ENCODE assay signal across 8 cellular contexts in the genomic region with DNA sequence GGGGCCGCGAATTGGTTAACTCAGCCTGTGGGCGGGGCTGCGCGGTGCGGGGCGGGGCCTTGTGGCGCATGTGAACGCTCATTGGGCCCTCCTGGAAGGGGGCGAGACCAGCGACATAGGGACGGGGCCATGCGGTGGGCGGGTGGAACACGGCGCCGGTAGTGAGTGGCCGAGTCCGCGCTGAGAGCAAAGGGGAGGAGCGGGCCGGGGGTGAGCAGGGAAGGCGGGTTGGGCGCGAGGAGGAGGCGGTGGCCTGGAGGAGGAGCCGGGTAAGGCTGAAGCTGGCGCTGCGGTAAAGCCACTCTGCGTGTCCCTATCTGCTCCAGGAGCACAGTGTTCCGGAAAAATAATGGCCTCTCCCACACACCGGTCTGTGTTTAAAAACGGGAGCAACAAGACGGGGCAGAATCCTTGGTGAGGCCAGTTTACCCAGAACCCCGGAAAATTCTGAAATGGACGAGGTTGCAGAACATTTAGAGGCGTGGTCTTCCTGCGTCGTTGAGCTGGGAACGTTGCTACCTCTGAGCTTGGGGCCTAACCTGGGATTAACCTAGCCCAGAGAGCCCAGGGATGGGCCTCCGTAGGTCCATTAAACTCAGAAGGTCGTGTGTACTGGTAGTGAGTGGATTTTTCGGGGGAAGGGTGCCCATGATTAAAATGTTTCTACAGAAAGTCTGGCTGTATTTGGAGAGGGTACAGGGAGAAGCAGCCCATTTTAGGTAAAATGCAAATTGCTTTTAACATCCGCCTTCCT. TPM values are rescaled to one million over a fixed set of nuclear protein-coding genes. Genes with fewer than 3 reads are reported as not detected.
DNase-seq lines count a peak whose midpoint lies in the region; ATAC-seq and TF ChIP-seq lines count a peak whose summit lies in the region.

No MANE protein-coding gene starts in this region.

- H3K27me3 Mint-ChIP-seq in nephron progenitor cell (ENCODE audit: low read depth, poor library complexity): peaks cover 9% of the 10 kb centered on the region
- no peaks in the 10 kb centered on the region for H3K27me3 Mint-ChIP-seq in stimulated activated naive CD8-positive, alpha-beta T cell treated with anti-CD3 and anti-CD28 coated beads, Interleukin-15, Interleukin-2, amounts not matched to agents 100 ng/mL and 50 ng/mL, for 24 hours

- no peaks in the 10 kb centered on the region for H3K9me3 ChIP-seq in Loucy (ENCODE audit: insufficient read depth, low read depth, low read length)
- no peaks in the 10 kb centered on the region for H3K9me3 ChIP-seq in RWPE2 (ENCODE audit: severe bottlenecking)

- H3K9ac ChIP-seq in Loucy (ENCODE audit: low read depth, low read length, poor library complexity, severe bottlenecking): peak overlapping the region; percentile 77

- peaks cover 22% of the 10 kb centered on the region for H3K79me2 ChIP-seq in Loucy (ENCODE audit: insufficient read depth, low read length)

- no peaks in the 10 kb centered on the region for H3K9me2 ChIP-seq in Loucy (replicated peaks; ENCODE audit: low read depth, low read length)

- peak overlapping the region; percentile 96 for H3K4me3 Mint-ChIP-seq in nephron progenitor cell
- peak overlapping the region; percentile 94 for H3K4me3 Mint-ChIP-seq in stimulated activated naive CD8-positive, alpha-beta T cell treated with anti-CD3 and anti-CD28 coated beads, Interleukin-15, Interleukin-2, amounts not matched to agents 100 ng/mL and 50 ng/mL, for 24 hours

- peak overlapping the region; percentile 82 for H3K4me3 ChIP-seq in H7 (ENCODE audit: insufficient read depth, low read depth, low read length)
- H3K4me3 ChIP-seq in Loucy (ENCODE audit: low read length, poor library complexity, severe bottlenecking): peak overlapping the region; percentile 83
- peak overlapping the region; percentile 45 for H3K4me3 ChIP-seq in RWPE2 (ENCODE audit: severe bottlenecking)
- H3K4me3 ChIP-seq in fibroblast of pulmonary artery (replicated peaks; ENCODE audit: low read depth, low read length): peak overlapping the region; percentile 78

- H3K27me3 ChIP-seq in H7 (ENCODE audit: control insufficient read depth, insufficient read depth, low read length): no peaks in the 10 kb centered on the region
- no peaks in the 10 kb centered on the region for H3K27me3 ChIP-seq in Loucy (ENCODE audit: insufficient read depth, low read length, poor library complexity, severe bottlenecking)
- no peaks in the 10 kb centered on the region for H3K27me3 ChIP-seq in RWPE2 (ENCODE audit: insufficient read depth, poor library complexity, severe bottlenecking)

- H2AFZ ChIP-seq in Loucy (ENCODE audit: low read length): peak overlapping the region; percentile 91

- peak overlapping the region; percentile 72 for H3K27ac ChIP-seq in RWPE2 (ENCODE audit: poor library complexity, severe bottlenecking)

- H3F3A ChIP-seq in Loucy (ENCODE audit: low read depth): no peaks in the 10 kb centered on the region

- H3K4me1 ChIP-seq in Loucy (ENCODE audit: insufficient read depth, low read length, poor library complexity, severe bottlenecking) (peaks cover 33% of the 10 kb centered on the region), RWPE2 (ENCODE audit: insufficient read depth, poor library complexity, severe bottlenecking) (peaks cover 6% of the 10 kb centered on the region)

- peaks cover 57% of the 10 kb centered on the region for H3K4me1 Mint-ChIP-seq in nephron progenitor cell
- H3K4me1 Mint-ChIP-seq in stimulated activated naive CD8-positive, alpha-beta T cell treated with anti-CD3 and anti-CD28 coated beads, Interleukin-15, Interleukin-2, amounts not matched to agents 100 ng/mL and 50 ng/mL, for 24 hours (ENCODE audit: low read depth): peaks cover 30% of the 10 kb centered on the region

- ATAC-seq in RWPE2 (ENCODE audit: low read depth): peak; percentile 96

- peak overlapping the region; percentile 75 for H3K4me2 ChIP-seq in Loucy (ENCODE audit: low read depth, low read length, poor library complexity, severe bottlenecking)

- peaks cover 6% of the 10 kb centered on the region for H4K20me1 ChIP-seq in Loucy (ENCODE audit: insufficient read depth, low read length, poor library complexity, severe bottlenecking)

- peaks cover 16% of the 10 kb centered on the region for H3K36me3 Mint-ChIP-seq in nephron progenitor cell (ENCODE audit: low read depth)
- no peaks in the 10 kb centered on the region for H3K36me3 Mint-ChIP-seq in stimulated activated naive CD8-positive, alpha-beta T cell treated with anti-CD3 and anti-CD28 coated beads, Interleukin-15, Interleukin-2, amounts not matched to agents 100 ng/mL and 50 ng/mL, for 24 hours (ENCODE audit: low read depth)

- TF ChIP-seq CTCF in Loucy (conservative IDR thresholded peaks at IDR 0.05; ENCODE audit: low read length): no peak
- no peak for TF ChIP-seq CTCF in RWPE2 (IDR thresholded peaks at IDR 0.05; ENCODE audit: poor library complexity, severe bottlenecking)
- TF ChIP-seq CTCF in fibroblast of pulmonary artery (IDR thresholded peaks at IDR 0.05; ENCODE audit: low read length, missing control alignments): no peak
- TF ChIP-seq CTCF in nephron progenitor cell (IDR thresholded peaks at IDR 0.05): no peak

- DNase-seq in ELR (ENCODE audit: low read depth): peak; percentile 98
- DNase-seq in H7: peak; percentile 99
- peak; percentile 99 for DNase-seq in RWPE2 (ENCODE audit: low spot score)
- DNase-seq in activated effector memory CD4-positive, alpha-beta T cell treated with Interleukin-2 at 50 U/mL for 16 hours: peak; percentile 100
- DNase-seq in fibroblast of pulmonary artery (ENCODE audit: low read depth): peak; percentile 99
- DNase-seq in nephron progenitor cell: peak; percentile 100

- no peaks in the 10 kb centered on the region for H3K9me3 Mint-ChIP-seq in nephron progenitor cell
- no peaks in the 10 kb centered on the region for H3K9me3 Mint-ChIP-seq in stimulated activated naive CD8-positive, alpha-beta T cell treated with anti-CD3 and anti-CD28 coated beads, Interleukin-15, Interleukin-2, amounts not matched to agents 100 ng/mL and 50 ng/mL, for 24 hours

- H3K36me3 ChIP-seq in H7 (replicated peaks; ENCODE audit: control insufficient read depth, insufficient read depth, low read length) (no peaks in the 10 kb centered on the region), Loucy (ENCODE audit: insufficient read depth, low read length) (no peaks in the 10 kb centered on the region), RWPE2 (ENCODE audit: low read depth) (no peaks in the 10 kb centered on the region; the same call in 1 of the 2 replicates)

- H3K27ac Mint-ChIP-seq in nephron progenitor cell: peak overlapping the region; percentile 99
- H3K27ac Mint-ChIP-seq in stimulated activated naive CD8-positive, alpha-beta T cell treated with anti-CD3 and anti-CD28 coated beads, Interleukin-15, Interleukin-2, amounts not matched to agents 100 ng/mL and 50 ng/mL, for 24 hours: peak overlapping the region; percentile 95

RNA-seq across cellular contexts. Expression of a gene that starts 0.5 kb away (rescaled TPM):
- total RNA-seq in H7 (2014; rRNA removed; shearing (Covaris generic)): 78.8 and 80.7 TPM in 2 replicates

RNA-seq across cellular contexts. Expression of a gene that starts 32.6 kb away (rescaled TPM):
- 20.9 and 34.9 TPM in 2 replicates for total RNA-seq in H7 (2014; rRNA removed; shearing (Covaris generic))

RNA-seq across cellular contexts. Expression of a gene that starts 32.7 kb away (rescaled TPM):
- 5.7 and 6.4 TPM in 2 replicates for total RNA-seq in H7 (2014; rRNA removed; shearing (Covaris generic))

Comparison
In these comparisons a context has a peak if more than half of its experiments do, and no peak if none do; other contexts are left out.
1. Peak in every context shown above with its lines: DNase-seq, ATAC-seq, H3K4me3 ChIP-seq and H3K27ac ChIP-seq.